ENCODE assay signal across 8 cellular contexts in genomic region chr1:32200226-32201010, GRCh38. TPM values are rescaled to one million over a fixed set of nuclear protein-coding genes. Genes with fewer than 3 reads are reported as not detected.
A peak's percentile ranks its signal among the peaks of the same experiment; 100 is the strongest.
DNase-seq lines count a peak whose midpoint lies in the region; ATAC-seq, FAIRE-seq and TF ChIP-seq lines count a peak whose summit lies in the region.

TSS of gene CCDC28B (plus strand) at chr1:32200595. CDS start at chr1:32201936, 1,341 bp downstream.

- H3K27ac ChIP-seq in Karpas-422 (ENCODE audit: low read length) (peak within 1 kb of the TSS; percentile 70), SJSA1 (peak within 1 kb of the TSS; percentile 29), tibial artery (peak within 1 kb of the TSS; percentile 71 to 73)

- H3K4me3 ChIP-seq in Karpas-422 (ENCODE audit: low read length) (peak within 1 kb of the TSS; percentile 76), SJSA1 (peak within 1 kb of the TSS; percentile 49), neuron (ENCODE audit: low read length) (peak within 1 kb of the TSS; percentile 49), tibial artery (peak within 1 kb of the TSS; percentile 58 to 70)

- H3K36me3 ChIP-seq in Karpas-422 (ENCODE audit: insufficient read depth, low read length) (no peaks in the 10 kb centered on the region), SJSA1 (peaks cover 36% of the 10 kb centered on the region), neuron (ENCODE audit: insufficient read depth, low read length) (peaks cover 23% of the 10 kb centered on the region), tibial artery (peaks cover 12 to 32% (median 15%) of the 10 kb centered on the region in 3 donors)

- peak; percentile 49 to 53 for ATAC-seq in activated naive CD4-positive, alpha-beta T cell treated with anti-CD3 and anti-CD28 coated beads, Interleukin-2, amount 50 U/mL, for 72 hours
- ATAC-seq in GM21717 (IDR thresholded peaks at IDR 0.05; ENCODE audit: unreplicated experiment): no peak

- peaks cover 10% of the 10 kb centered on the region; the same call in 1 of the 2 replicates for H3K79me2 ChIP-seq in Karpas-422 (ENCODE audit: low read length)

- intact Hi-C loops in tibial artery (cut with DNase I; ENCODE audit: low total_unique reads): loop anchor here (5.0 kb wide), 1 partner anchor 152 kb away; no protein-coding TSS in a partner anchor

- no peaks in the 10 kb centered on the region for H3K9me3 Mint-ChIP-seq in activated naive CD4-positive, alpha-beta T cell treated with anti-CD3 and anti-CD28 coated beads, Interleukin-2, amount 50 U/mL, for 72 hours

- H3K9ac ChIP-seq in Karpas-422 (ENCODE audit: low read length): peak within 1 kb of the TSS; percentile 81

- H3K9me2 ChIP-seq in Karpas-422 (replicated peaks; ENCODE audit: insufficient read depth, low read length): no peaks in the 10 kb centered on the region

- peaks cover 46% of the 10 kb centered on the region for H3K4me1 ChIP-seq in Karpas-422 (ENCODE audit: low read length)
- peaks cover 24% of the 10 kb centered on the region for H3K4me1 ChIP-seq in SJSA1 (replicated peaks)
- peaks cover 36% of the 10 kb centered on the region for H3K4me1 ChIP-seq in neuron (ENCODE audit: insufficient read depth, low read length)
- peaks cover 3 to 37% (median 28%) of the 10 kb centered on the region in 4 donors for H3K4me1 ChIP-seq in tibial artery

- H4K20me1 ChIP-seq in Karpas-422 (ENCODE audit: insufficient read depth, low read depth, low read length): no peaks in the 10 kb centered on the region

- H3K27ac Mint-ChIP-seq in activated naive CD4-positive, alpha-beta T cell treated with anti-CD3 and anti-CD28 coated beads, Interleukin-2, amount 50 U/mL, for 72 hours: peak within 1 kb of the TSS; percentile 73 to 95

- H3K4me2 ChIP-seq in Karpas-422 (ENCODE audit: low read depth, low read length, poor library complexity, severe bottlenecking): peak within 1 kb of the TSS; percentile 87

- peaks cover 21 to 26% of the 10 kb centered on the region in 2 donors for H3K36me3 Mint-ChIP-seq in activated naive CD4-positive, alpha-beta T cell treated with anti-CD3 and anti-CD28 coated beads, Interleukin-2, amount 50 U/mL, for 72 hours

- H3K27me3 ChIP-seq in Karpas-422 (ENCODE audit: low read length) (no peaks in the 10 kb centered on the region), SJSA1 (replicated peaks) (no peaks in the 10 kb centered on the region), neuron (ENCODE audit: insufficient read depth, low read length) (no peaks in the 10 kb centered on the region), tibial artery (no peaks in the 10 kb centered on the region)

- peak; percentile 93 for FAIRE-seq in G401.6 (lab: Jason Lieb, UNC)

- H2AFZ ChIP-seq in Karpas-422 (ENCODE audit: low read length): peak within 1 kb of the TSS; percentile 85
- peak within 1 kb of the TSS; percentile 58 for H2AFZ ChIP-seq in neuron (ENCODE audit: low read depth, low read length)

- peak; percentile 82 for DNase-seq in Karpas-422
- DNase-seq in SJSA1 (ENCODE audit: low read depth in 1 of 2, low spot score in 2 of 2): peak; percentile 62 to 76
- peak; percentile 54 to 73 for DNase-seq in activated naive CD4-positive, alpha-beta T cell treated with anti-CD3 and anti-CD28 coated beads, Interleukin-2, amount 50 U/mL, for 72 hours (ENCODE audit: low spot score in 2 of 2)
- DNase-seq in germinal center (ENCODE audit: low spot score): peak; percentile 82
- DNase-seq in tibial artery: peak; percentile 62 to 87

- no peak for TF ChIP-seq CTCF in tibial artery (IDR thresholded peaks at IDR 0.05)

- H3K9me3 ChIP-seq in Karpas-422 (ENCODE audit: low read length): no peaks in the 10 kb centered on the region
- no peaks in the 10 kb centered on the region for H3K9me3 ChIP-seq in SJSA1 (replicated peaks)
- H3K9me3 ChIP-seq in neuron (ENCODE audit: low read length): no peaks in the 10 kb centered on the region
- H3K9me3 ChIP-seq in tibial artery: no peaks in the 10 kb centered on the region

RNA-seq across cellular contexts. Expression of gene CCDC28B, which starts in this region (rescaled TPM):
- 35.9 and 78.2 TPM in 2 replicates for total RNA-seq in Karpas-422 (2014; rRNA removed; shearing (Covaris generic); ENCODE audit: low replicate concordance)
- total RNA-seq in SJSA1 (2014; rRNA removed; shearing (Covaris generic)): 22.1 and 38.9 TPM in 2 replicates
- total RNA-seq in activated naive CD4-positive, alpha-beta T cell treated with anti-CD3 and anti-CD28 coated beads, Interleukin-2, amount 50 U/mL, for 72 hours: 10 to 100 TPM; 20.8 to 24.9 TPM
